Comparison of ENCODE assay signal across 9 cellular contexts in genomic region chr1:180229483-180230415, GRCh38. TPM values are rescaled to one million over a fixed set of nuclear protein-coding genes. Genes with fewer than 3 reads are reported as not detected.
A peak's percentile ranks its signal among the peaks of the same experiment; 100 is the strongest.
DNase-seq lines count a peak whose midpoint lies in the region; ATAC-seq and TF ChIP-seq lines count a peak whose summit lies in the region.
"Had no signal": no experiment of that assay in that cellular context is flagged by ENCODE, and none has a peak within 500 bp of the region (broad histone marks: within the 10 kb centered on the region; RNA-seq: fewer than 3 reads in every experiment).

Gene LHX4 (plus strand): TSS chr1:180230264. CDS start chr1:180230530, 266 bp downstream.

- H3K27me3 Mint-ChIP-seq in Calu3 (ENCODE audit: unreplicated experiment): peaks cover 78% of the 10 kb centered on the region

- DNase-seq in Calu3: peak; percentile 51
- peak; percentile 98 for DNase-seq in H7
- DNase-seq in NCI-H345 treated with DMSO at 0.1 percent for 48 hours (lab: John Stamatoyannopoulos, UW; ENCODE audit: unreplicated experiment): peak; percentile 11
- DNase-seq in activated T-cell treated with anti-CD3 and anti-CD28 coated beads, Interleukin-2, amount 50 U/mL, for 48 hours: peak; percentile 57 to 59
- peak; percentile 38 to 59 for DNase-seq in cardiac muscle cell (ENCODE audit: low read depth in 1 of 2, low spot score in 1 of 2)
- peak; percentile 84 for DNase-seq in posterior vena cava (ENCODE audit: low spot score)
- DNase-seq in NCI-H1694 treated with DMSO at 0.1 percent for 48 hours (lab: John Stamatoyannopoulos, UW): no peak

- no TSS peak for BruUV-seq in Calu3 (replicated peaks; lab: Mats Ljungman, UMichigan)

- H3K27me3 ChIP-seq in H7 (ENCODE audit: control insufficient read depth, insufficient read depth, low read length) (peaks cover 87% of the 10 kb centered on the region), cardiac muscle cell (peaks cover 100% of the 10 kb centered on the region)

- H3K36me3 ChIP-seq in H7 (replicated peaks; ENCODE audit: control insufficient read depth, insufficient read depth, low read length) (no peaks in the 10 kb centered on the region), cardiac muscle cell (no peaks in the 10 kb centered on the region)

- no peak for ATAC-seq in HG02623 (IDR thresholded peaks at IDR 0.05; ENCODE audit: unreplicated experiment)

- H3K4me1 ChIP-seq in cardiac muscle cell (ENCODE audit: low read depth): no peaks in the 10 kb centered on the region

- CTCF ChIA-PET in Calu3 (lab: Charles Lee): interaction anchor here (1.0 kb wide), 1 partner anchor 72 kb away, joined by 4 read pairs; no protein-coding TSS in a partner anchor

- H3K4me1 Mint-ChIP-seq in Calu3 (ENCODE audit: low read depth, unreplicated experiment): peaks cover 10% of the 10 kb centered on the region

- H3K4me3 ChIP-seq in H7 (ENCODE audit: insufficient read depth, low read depth, low read length) (peak within 1 kb of the TSS; percentile 66), cardiac muscle cell (peak within 1 kb of the TSS; percentile 44)

- no peaks in the 10 kb centered on the region for H3K9me3 Mint-ChIP-seq in Calu3 (ENCODE audit: low read depth, unreplicated experiment)

- peaks cover 36% of the 10 kb centered on the region for H3K36me3 Mint-ChIP-seq in Calu3 (ENCODE audit: insufficient read depth, unreplicated experiment)

- peak within 1 kb of the TSS; percentile 79 for H3K4me3 Mint-ChIP-seq in Calu3 (ENCODE audit: low read depth, unreplicated experiment)

- no peaks in the 10 kb centered on the region for H3K9me3 ChIP-seq in cardiac muscle cell (ENCODE audit: low read depth)

- TF ChIP-seq CTCF in Calu3 (IDR thresholded peaks at IDR 0.05; ENCODE audit: unreplicated experiment) (no peak), cardiac muscle cell (IDR thresholded peaks at IDR 0.05; ENCODE audit: low read depth, low read length) (no peak)

- intact Hi-C loops in Calu3 (cut with micrococcal nuclease; ENCODE audit: unreplicated experiment): no loop called here
- intact Hi-C loops in posterior vena cava (cut with DNase I): no loop called here

- no peak within 1 kb of the TSS for H3K27ac ChIP-seq in cardiac muscle cell

- H3K27ac Mint-ChIP-seq in Calu3 (ENCODE audit: unreplicated experiment): no peak within 1 kb of the TSS

RNA-seq across cellular contexts. Expression of gene LHX4, which starts in this region (rescaled TPM):
- total RNA-seq in Calu3 (2022) (0.05 and 0.19 TPM in 2 replicates), cardiac muscle cell (not detected in 2 replicates), posterior vena cava (not detected)
- total RNA-seq in H7 (2014; rRNA removed; shearing (Covaris generic)): 1.1 and 2.7 TPM in 2 replicates
- polyA plus RNA-seq in cardiac muscle cell: 0.09 and 0.20 TPM in 2 replicates
- total RNA-seq: T-helper 1 cell treated with Interleukin-12 subunit alpha and Interleukin-12 subunit beta and Interleukin-4 antibody, amounts not matched to agents 30 ng/mL and 1 ng/mL, for 36 hours had no signal

Comparison
In these comparisons a context has a peak if more than half of its experiments do, and no peak if none do; other contexts are left out.
1. Peak in DNase-seq in Calu3; RNA of the gene not detected or under 1 TPM.
2. Peak in DNase-seq and H3K4me3 ChIP-seq in cardiac muscle cell; RNA of the gene not detected or under 1 TPM.
3. Peak in DNase-seq in posterior vena cava; RNA of the gene not detected or under 1 TPM.